ENCODE assay signal across 23 cellular contexts in the genomic region with DNA sequence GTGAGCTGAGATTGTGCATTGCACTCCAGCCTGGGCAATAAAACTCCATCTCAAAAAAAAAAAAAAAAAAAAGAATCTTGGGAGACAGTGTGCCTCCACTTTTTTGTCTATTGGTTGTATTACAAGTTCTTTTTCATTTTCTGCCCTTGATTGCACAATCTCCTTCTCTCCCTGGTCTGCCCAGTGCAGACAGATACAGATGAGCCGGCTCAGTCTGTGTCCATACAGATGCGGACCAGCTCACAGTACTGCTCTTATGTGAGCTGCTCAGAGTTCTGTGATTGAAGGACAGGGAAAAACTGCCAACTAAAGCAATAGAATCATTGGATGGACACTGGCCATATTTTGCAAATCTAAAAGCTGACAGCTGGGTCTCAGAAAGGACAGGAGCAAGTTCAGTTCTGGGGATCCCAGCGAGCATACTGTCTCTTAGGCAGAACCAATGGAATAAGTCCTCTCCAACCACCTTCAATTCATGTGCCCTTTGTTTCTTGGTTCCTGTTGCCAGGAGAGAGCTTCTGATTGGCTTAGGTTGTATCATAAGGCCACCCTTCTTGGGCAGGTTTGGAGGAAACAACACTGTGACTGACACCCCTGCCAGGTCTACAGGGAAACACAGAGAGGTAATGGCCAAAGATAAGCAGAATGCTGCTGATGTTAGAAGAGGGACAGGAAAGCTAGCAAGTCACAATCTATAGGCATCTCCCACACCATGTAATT.
"Had no signal": no experiment of that assay in that cellular context is flagged by ENCODE, and none has a peak within 500 bp of the region (broad histone marks: within the 10 kb centered on the region; RNA-seq: fewer than 3 reads in every experiment).

No MANE protein-coding gene starts in this region.

- H3K27me3 Mint-ChIP-seq: activated naive CD8-positive, alpha-beta T cell treated with anti-CD3 and anti-CD28 coated beads, Interleukin-2, amount 50 U/mL, for 24 hours; dendritic cell treated with granulocyte-macrophage colony-stimulating factor and Interleukin-4, amounts not matched to agents 40 ng/mL and 50 ng/mL, for 4 days had no signal

- DNase-seq: activated CD4-positive, alpha-beta T cell treated with anti-CD3 and anti-CD28 coated beads, Interleukin-2, amount 50 U/mL, for 1 hour; activated CD4-positive, CD25-positive, alpha-beta regulatory T cell treated with anti-CD3 and anti-CD28 coated beads, Interleukin-2, amount 50 U/mL, for 72 hours; activated CD8-positive, alpha-beta T cell treated with anti-CD3 and anti-CD28 coated beads, Interleukin-2, amount 10 ng/mL, durations not matched to agents 7 days and 5 days; activated gamma-delta T cell; activated naive CD4-positive, alpha-beta T cell treated with anti-CD3 and anti-CD28 coated beads, Interleukin-2, amount 50 U/mL, for 16 hours; activated naive CD8-positive, alpha-beta T cell treated with anti-CD3 and anti-CD28 coated beads, Interleukin-2, amount 50 U/mL, for 24 hours; body of pancreas; effector CD4-positive, alpha-beta T cell; erythroblast; gastrocnemius medialis; kidney glomerular epithelial cell; left lung; naive thymus-derived CD8-positive, alpha-beta T cell; retina; spleen; stimulated activated CD4-positive, alpha-beta T cell treated with anti-CD3 and anti-CD28 coated beads, Interleukin-4, amount 100 ng/mL, for 24 hours; stimulated activated naive CD8-positive, alpha-beta T cell treated with anti-CD3 and anti-CD28 coated beads, Interleukin-15, Interleukin-2, amounts not matched to agents 100 U/mL and 50 U/mL, for 24 hours; upper lobe of left lung had no signal

- H3K27ac Mint-ChIP-seq: activated CD8-positive, alpha-beta T cell treated with anti-CD3 and anti-CD28 coated beads, Interleukin-2, amount 10 ng/mL, durations not matched to agents 7 days and 5 days; activated naive CD8-positive, alpha-beta T cell treated with anti-CD3 and anti-CD28 coated beads, Interleukin-2, amount 50 U/mL, for 24 hours; activated T-helper 1 cell treated with anti-CD3 and anti-CD28 coated beads, Interleukin-12 subunit alpha, Interleukin-12 subunit beta, Interleukin-2, Interleukin-4 antibody, amounts not matched to agents 30 ng/mL and 10 ng/mL and 1 ng/mL, durations not matched to agents 14 hours and 24 hours and 36 hours; dendritic cell treated with granulocyte-macrophage colony-stimulating factor and Interleukin-4, amounts not matched to agents 40 ng/mL and 50 ng/mL, for 4 days; mesothelial cell of epicardium; naive thymus-derived CD8-positive, alpha-beta T cell had no signal

- H3K4me1 ChIP-seq: body of pancreas, left lung, spleen, upper lobe of left lung had no signal

- H3K36me3 Mint-ChIP-seq: mesothelial cell of epicardium; naive thymus-derived CD8-positive, alpha-beta T cell had no signal

- H3K4me3 ChIP-seq: body of pancreas, cardiac muscle cell, gastrocnemius medialis, left lung, lung, spleen, upper lobe of left lung had no signal

- H3K9me3 ChIP-seq: body of pancreas, gastrocnemius medialis, left lung, spleen, upper lobe of left lung had no signal

- H3K9me3 Mint-ChIP-seq: activated naive CD8-positive, alpha-beta T cell treated with anti-CD3 and anti-CD28 coated beads, Interleukin-2, amount 50 U/mL, for 24 hours; activated T-helper 1 cell treated with anti-CD3 and anti-CD28 coated beads, Interleukin-12 subunit alpha, Interleukin-12 subunit beta, Interleukin-2, Interleukin-4 antibody, amounts not matched to agents 30 ng/mL and 10 ng/mL and 1 ng/mL, durations not matched to agents 14 hours and 24 hours and 36 hours; mesothelial cell of epicardium; naive thymus-derived CD8-positive, alpha-beta T cell had no signal

- H3K27ac ChIP-seq: body of pancreas, cardiac muscle cell, gastrocnemius medialis, left lung, spleen, upper lobe of left lung had no signal

- H3K27me3 ChIP-seq: body of pancreas, cardiac muscle cell, gastrocnemius medialis, left lung, upper lobe of left lung had no signal

- ATAC-seq: activated CD8-positive, alpha-beta T cell treated with anti-CD3 and anti-CD28 coated beads, Interleukin-2, amount 10 ng/mL, durations not matched to agents 7 days and 5 days; activated naive CD8-positive, alpha-beta T cell treated with anti-CD3 and anti-CD28 coated beads, Interleukin-2, amount 50 U/mL, for 24 hours; body of pancreas; gastrocnemius medialis; left lung; naive thymus-derived CD8-positive, alpha-beta T cell; stimulated activated naive CD8-positive, alpha-beta T cell treated with anti-CD3 and anti-CD28 coated beads, Interleukin-15, Interleukin-2, amounts not matched to agents 100 U/mL and 50 U/mL, for 24 hours had no signal

- H3K36me3 ChIP-seq: cardiac muscle cell, gastrocnemius medialis, left lung, spleen, upper lobe of left lung had no signal

- H3K4me3 Mint-ChIP-seq: activated CD8-positive, alpha-beta T cell treated with anti-CD3 and anti-CD28 coated beads, Interleukin-2, amount 10 ng/mL, durations not matched to agents 7 days and 5 days; activated naive CD8-positive, alpha-beta T cell treated with anti-CD3 and anti-CD28 coated beads, Interleukin-2, amount 50 U/mL, for 24 hours; activated T-helper 1 cell treated with anti-CD3 and anti-CD28 coated beads, Interleukin-12 subunit alpha, Interleukin-12 subunit beta, Interleukin-2, Interleukin-4 antibody, amounts not matched to agents 30 ng/mL and 10 ng/mL and 1 ng/mL, durations not matched to agents 14 hours and 24 hours and 36 hours; dendritic cell treated with granulocyte-macrophage colony-stimulating factor and Interleukin-4, amounts not matched to agents 40 ng/mL and 50 ng/mL, for 4 days; mesothelial cell of epicardium; naive thymus-derived CD8-positive, alpha-beta T cell had no signal

- H3K4me1 Mint-ChIP-seq: activated naive CD8-positive, alpha-beta T cell treated with anti-CD3 and anti-CD28 coated beads, Interleukin-2, amount 50 U/mL, for 24 hours; mesothelial cell of epicardium; naive thymus-derived CD8-positive, alpha-beta T cell had no signal
